ENCODE assay signal across 8 cellular contexts in genomic region chr6:45327956-45328522, GRCh38. TPM values are rescaled to one million over a fixed set of nuclear protein-coding genes. Genes with fewer than 3 reads are reported as not detected.
DNase-seq lines count a peak whose midpoint lies in the region; ATAC-seq and TF ChIP-seq lines count a peak whose summit lies in the region.

TSS of gene RUNX2 (plus strand) at chr6:45328330. CDS start at chr6:45328727, 397 bp downstream.

- no peak within 1 kb of the TSS for H3K27ac Mint-ChIP-seq in Calu3 (ENCODE audit: unreplicated experiment)

- POLR2A ChIA-PET in GM10248 (lab: Yijun Ruan, JAX) = no interaction called here

- DNase-seq in heart left ventricle (no peak), right atrium auricular region (ENCODE audit: low spot score) (no peak), adrenal gland (peak in 1 of 7 donors; percentile 9), left lung (no peak), Calu3 (no peak), GM10248 (ENCODE audit: extremely low spot score) (no peak), NCI-H1417 treated with DMSO at 0.1 percent for 48 hours (lab: John Stamatoyannopoulos, UW) (no peak)

- H3K27ac ChIP-seq in heart left ventricle = peak within 1 kb of the TSS in 2 of 12 donors; percentile 27 to 30
- H3K27ac ChIP-seq in right atrium auricular region = no peak within 1 kb of the TSS
- H3K27ac ChIP-seq in adrenal gland = peak within 1 kb of the TSS in 3 of 5 donors; percentile 1 to 54 (median 35)
- peak within 1 kb of the TSS; percentile 53 to 69 for H3K27ac ChIP-seq in left lung

- no peaks in the 10 kb centered on the region for H3K9me3 Mint-ChIP-seq in Calu3 (ENCODE audit: low read depth, unreplicated experiment)

- H3K4me3 ChIP-seq in heart left ventricle (peak within 1 kb of the TSS in 10 of 12 donors; percentile 18 to 48 (median 37)), right atrium auricular region (no peak within 1 kb of the TSS), adrenal gland (peak within 1 kb of the TSS in 1 of 4 donors; percentile 19), left lung (peak within 1 kb of the TSS; percentile 3 to 15)

- H3K4me1 ChIP-seq in heart left ventricle = peaks cover 0 to 12% (median 0%) of the 10 kb centered on the region in 12 donors
- no peaks in the 10 kb centered on the region for H3K4me1 ChIP-seq in right atrium auricular region
- peaks cover 0 to 7% of the 10 kb centered on the region in 2 donors for H3K4me1 ChIP-seq in adrenal gland (replicated peaks in 1 of 2)
- peaks cover 0 to 12% of the 10 kb centered on the region in 2 donors for H3K4me1 ChIP-seq in left lung

- ATAC-seq in heart left ventricle = peak; percentile 56 to 67 (median 62)
- peak; percentile 93 for ATAC-seq in left lung
- no peak for ATAC-seq in HG03442 (IDR thresholded peaks at IDR 0.05; ENCODE audit: unreplicated experiment)

- intact Hi-C loops in heart left ventricle (cut with DNase I) (no loop called here), adrenal gland (cut with DNase I) (no loop called here), left lung (cut with DNase I) (no loop called here), Calu3 (cut with micrococcal nuclease; ENCODE audit: unreplicated experiment) (no loop called here)

- 62 to 65% (median 63%) methylated on average over 5 of the region's 5 CpGs for WGBS in heart left ventricle, 4 donors
- 54 to 69% (median 65%) methylated on average over 5 of the region's 5 CpGs for WGBS in adrenal gland, 4 donors

- no peaks in the 10 kb centered on the region for H3K9me3 ChIP-seq in heart left ventricle
- H3K9me3 ChIP-seq in right atrium auricular region = no peaks in the 10 kb centered on the region
- no peaks in the 10 kb centered on the region for H3K9me3 ChIP-seq in adrenal gland (replicated peaks in 1 of 3)
- no peaks in the 10 kb centered on the region for H3K9me3 ChIP-seq in left lung

- H3K36me3 ChIP-seq in heart left ventricle (no peaks in the 10 kb centered on the region), right atrium auricular region (no peaks in the 10 kb centered on the region), adrenal gland (replicated peaks in 1 of 2) (no peaks in the 10 kb centered on the region), left lung (no peaks in the 10 kb centered on the region)

- H3K36me3 Mint-ChIP-seq in Calu3 (ENCODE audit: insufficient read depth, unreplicated experiment) = no peaks in the 10 kb centered on the region

- no peak within 1 kb of the TSS for H3K4me3 Mint-ChIP-seq in Calu3 (ENCODE audit: low read depth, unreplicated experiment)

- no peaks in the 10 kb centered on the region for H3K27me3 Mint-ChIP-seq in Calu3 (ENCODE audit: unreplicated experiment)

- CTCF ChIA-PET in Calu3 (lab: Charles Lee) (no interaction called here), GM10248 (lab: Yijun Ruan, JAX) (no interaction called here)

- H3K4me1 Mint-ChIP-seq in Calu3 (ENCODE audit: low read depth, unreplicated experiment) = no peaks in the 10 kb centered on the region

- no peaks in the 10 kb centered on the region for H3K27me3 ChIP-seq in heart left ventricle
- H3K27me3 ChIP-seq in right atrium auricular region = no peaks in the 10 kb centered on the region
- H3K27me3 ChIP-seq in adrenal gland = no peaks in the 10 kb centered on the region
- H3K27me3 ChIP-seq in left lung = no peaks in the 10 kb centered on the region

- no peak for TF ChIP-seq POLR2A in heart left ventricle (IDR thresholded peaks at IDR 0.05)
- no peak for TF ChIP-seq POLR2A in adrenal gland (IDR thresholded peaks at IDR 0.05)

- TF ChIP-seq CTCF in heart left ventricle (IDR thresholded peaks at IDR 0.05) (no peak), right atrium auricular region (IDR thresholded peaks at IDR 0.05) (no peak), adrenal gland (IDR thresholded peaks at IDR 0.05) (no peak), left lung (IDR thresholded peaks at IDR 0.05) (no peak), Calu3 (IDR thresholded peaks at IDR 0.05; ENCODE audit: unreplicated experiment) (no peak), GM10248 (IDR thresholded peaks at IDR 0.05; ENCODE audit: control extremely low read depth, extremely low read depth, low read depth, missing control alignments) (no peak)

- BruUV-seq in Calu3 (replicated peaks; lab: Mats Ljungman, UMichigan) = no TSS peak

RNA-seq across cellular contexts. Expression of gene RUNX2, which starts in this region (rescaled TPM):
- 1 to 10 TPM in 7 of 9 donors, under 1 TPM in 2; 0.37 to 3.1 (median 2.0) TPM for total RNA-seq in heart left ventricle
- polyA plus RNA-seq in heart left ventricle = 1 to 10 TPM in 1 of 2 donors, under 1 TPM in 1; 0.54 to 2.1 TPM
- under 1 TPM; 0.55 to 0.85 TPM for total RNA-seq in right atrium auricular region
- 1 to 10 TPM; 1.0 to 4.5 (median 2.4) TPM for total RNA-seq in adrenal gland
- 1 to 10 TPM; 1.2 to 2.7 (median 1.3) TPM for polyA plus RNA-seq in adrenal gland
- total RNA-seq in left lung = 1 to 10 TPM; 5.2 to 5.9 TPM
- total RNA-seq in Calu3 (2022) = 0.54 and 0.66 TPM in 2 replicates

Comparison
In these comparisons a context has a peak if more than half of its experiments do, and no peak if none do; other contexts are left out.
1. H3K4me3 ChIP-seq: peak in heart left ventricle (10 of 12) and left lung (2 of 2); none in right atrium auricular region (0 of 2).
2. H3K27ac ChIP-seq: peak in adrenal gland (3 of 5) and left lung (2 of 2); none in right atrium auricular region (0 of 2).